Comparison of ENCODE assay signal across 9 cellular contexts in genomic region chr6:113630738-113631535, GRCh38.
DNase-seq lines count a peak whose midpoint lies in the region; ATAC-seq and TF ChIP-seq lines count a peak whose summit lies in the region.
"Had no signal": no experiment of that assay in that cellular context is flagged by ENCODE, and none has a peak within 500 bp of the region (broad histone marks: within the 10 kb centered on the region; RNA-seq: fewer than 3 reads in every experiment).

No MANE protein-coding gene starts in this region.

- no peaks in the 10 kb centered on the region for H3K36me3 Mint-ChIP-seq in activated CD8-positive, alpha-beta memory T cell treated with anti-CD3 and anti-CD28 coated beads, Interleukin-2, amount 10 ng/mL, durations not matched to agents 7 days and 5 days
- peaks cover 8% of the 10 kb centered on the region for H3K36me3 Mint-ChIP-seq in effector memory CD8-positive, alpha-beta T cell (ENCODE audit: insufficient read depth)
- H3K36me3 Mint-ChIP-seq in nephron (ENCODE audit: low read depth) = no peaks in the 10 kb centered on the region

- H3K9me3 ChIP-seq in Peyer's patch = no peaks in the 10 kb centered on the region
- H3K9me3 ChIP-seq in MG63 = no peaks in the 10 kb centered on the region

- no peak for TF ChIP-seq CTCF in Peyer's patch (IDR thresholded peaks at IDR 0.05)
- no peak for TF ChIP-seq CTCF in nephron (IDR thresholded peaks at IDR 0.05; ENCODE audit: unreplicated experiment in 3 of 3)

- H3K4me3 Mint-ChIP-seq in activated CD8-positive, alpha-beta memory T cell treated with anti-CD3 and anti-CD28 coated beads, Interleukin-2, amount 10 ng/mL, durations not matched to agents 7 days and 5 days = no peak overlapping the region
- H3K4me3 Mint-ChIP-seq in effector memory CD8-positive, alpha-beta T cell = peak overlapping the region; percentile 54 to 67
- peak overlapping the region; percentile 22 to 60 (median 43) for H3K4me3 Mint-ChIP-seq in nephron

- peak overlapping the region; percentile 60 for H3K27ac Mint-ChIP-seq in activated CD8-positive, alpha-beta memory T cell treated with anti-CD3 and anti-CD28 coated beads, Interleukin-2, amount 10 ng/mL, durations not matched to agents 7 days and 5 days
- peak overlapping the region; percentile 91 to 92 for H3K27ac Mint-ChIP-seq in effector memory CD8-positive, alpha-beta T cell
- peak overlapping the region; percentile 78 to 90 (median 85) for H3K27ac Mint-ChIP-seq in nephron

- peak overlapping the region in 1 of 4 donors; percentile 21 for H3K4me3 ChIP-seq in Peyer's patch
- no peak overlapping the region for H3K4me3 ChIP-seq in MG63

- TF ChIP-seq POLR2A in Peyer's patch (IDR thresholded peaks at IDR 0.05) = no peak

- peak overlapping the region; percentile 22 to 78 (median 65) for H3K27ac ChIP-seq in Peyer's patch
- H3K27ac ChIP-seq: C4-2B had no signal

- DNase-seq in activated CD8-positive, alpha-beta memory T cell treated with anti-CD3 and anti-CD28 coated beads, Interleukin-2, amount 10 ng/mL, durations not matched to agents 7 days and 5 days = peak; percentile 52
- DNase-seq in activated CD8-positive, alpha-beta memory T cell treated with anti-CD3 and anti-CD28 coated beads for 24 hours = no peak
- peak in 2 of 3 donors; percentile 76 to 78 for DNase-seq in Peyer's patch
- peak in 2 of 3 experiments; percentile 6 to 7 for DNase-seq in effector memory CD8-positive, alpha-beta T cell
- no peak for DNase-seq in SHP77 treated with DMSO at 0.1 percent for 48 hours (lab: John Stamatoyannopoulos, UW)
- DNase-seq in MG63 = no peak

- peaks cover 19% of the 10 kb centered on the region for H3K27me3 Mint-ChIP-seq in activated CD8-positive, alpha-beta memory T cell treated with anti-CD3 and anti-CD28 coated beads, Interleukin-2, amount 10 ng/mL, durations not matched to agents 7 days and 5 days
- H3K27me3 Mint-ChIP-seq in effector memory CD8-positive, alpha-beta T cell = no peaks in the 10 kb centered on the region
- no peaks in the 10 kb centered on the region for H3K27me3 Mint-ChIP-seq in nephron (ENCODE audit: low read depth)

- CTCF ChIA-PET in activated CD8-positive, alpha-beta memory T cell treated with anti-CD3 and anti-CD28 coated beads, Interleukin-2, amount 10 ng/mL, durations not matched to agents 7 days and 5 days (lab: Charles Lee) = no interaction called here

- H3K4me1 ChIP-seq in Peyer's patch = peaks cover 0 to 35% (median 14%) of the 10 kb centered on the region in 4 donors

- H3K27me3 ChIP-seq in Peyer's patch (no peaks in the 10 kb centered on the region), MG63 (no peaks in the 10 kb centered on the region)

- no peaks in the 10 kb centered on the region for H3K9me3 Mint-ChIP-seq in activated CD8-positive, alpha-beta memory T cell treated with anti-CD3 and anti-CD28 coated beads, Interleukin-2, amount 10 ng/mL, durations not matched to agents 7 days and 5 days (ENCODE audit: low read depth)
- H3K9me3 Mint-ChIP-seq in effector memory CD8-positive, alpha-beta T cell = peaks cover 0 to 8% of the 10 kb centered on the region in 2 donors
- no peaks in the 10 kb centered on the region for H3K9me3 Mint-ChIP-seq in nephron

- ATAC-seq in activated CD8-positive, alpha-beta memory T cell treated with anti-CD3 and anti-CD28 coated beads, Interleukin-2, amount 10 ng/mL, durations not matched to agents 7 days and 5 days = peak; percentile 83
- peak; percentile 58 for ATAC-seq in HG02840 (IDR thresholded peaks at IDR 0.05; ENCODE audit: low FRiP score, unreplicated experiment)
- peak; percentile 73 for ATAC-seq in effector memory CD8-positive, alpha-beta T cell (replicated peaks)

- H3K36me3 ChIP-seq in Peyer's patch = no peaks in the 10 kb centered on the region
- no peaks in the 10 kb centered on the region for H3K36me3 ChIP-seq in MG63

- peaks cover 20% of the 10 kb centered on the region for H3K4me1 Mint-ChIP-seq in activated CD8-positive, alpha-beta memory T cell treated with anti-CD3 and anti-CD28 coated beads, Interleukin-2, amount 10 ng/mL, durations not matched to agents 7 days and 5 days
- peaks cover 7 to 18% of the 10 kb centered on the region in 2 donors for H3K4me1 Mint-ChIP-seq in effector memory CD8-positive, alpha-beta T cell (ENCODE audit: low read depth in 2 of 2)
- peaks cover 44% of the 10 kb centered on the region for H3K4me1 Mint-ChIP-seq in nephron

Comparison
In these comparisons a context has a peak if more than half of its experiments do, and no peak if none do; other contexts are left out.
1. DNase-seq: peak in activated CD8-positive, alpha-beta memory T cell treated with anti-CD3 and anti-CD28 coated beads, Interleukin-2, amount 10 ng/mL, durations not matched to agents 7 days and 5 days (single experiment), Peyer's patch (2 of 3) and effector memory CD8-positive, alpha-beta T cell (2 of 3); none in activated CD8-positive, alpha-beta memory T cell treated with anti-CD3 and anti-CD28 coated beads for 24 hours (single experiment), SHP77 treated with DMSO at 0.1 percent for 48 hours (single experiment) and MG63 (single experiment).
2. Peak in every context shown above with its lines, with median percentiles within 50 percentile points of each other: ATAC-seq and H3K27ac Mint-ChIP-seq.